13 cellular contexts compared by ENCODE assay signal in the genomic region with DNA sequence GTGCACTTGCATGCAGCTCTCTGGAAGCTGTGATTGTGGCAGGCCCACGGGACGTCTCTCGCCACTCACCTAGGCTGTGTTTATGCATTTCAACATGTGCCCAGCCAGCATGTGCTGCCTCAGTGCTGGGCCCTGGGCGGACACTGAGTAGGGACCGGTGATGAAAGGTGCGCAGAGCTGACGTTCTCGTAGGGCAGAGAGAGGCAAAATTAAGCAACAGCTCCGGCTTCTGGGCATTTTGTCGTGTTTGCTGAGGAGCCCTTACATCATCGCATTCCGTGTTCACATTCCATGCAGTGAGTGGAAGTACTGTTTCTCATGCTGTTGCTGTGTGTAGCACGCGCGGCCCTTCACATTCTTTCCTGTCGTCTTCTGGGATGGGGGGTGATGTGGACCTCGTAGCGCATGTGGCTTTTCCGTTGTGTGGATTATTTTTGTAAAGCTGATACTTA. TPM values are rescaled to one million over a fixed set of nuclear protein-coding genes. Genes with fewer than 3 reads are reported as not detected.
DNase-seq lines count a peak whose midpoint lies in the region; ATAC-seq and TF ChIP-seq lines count a peak whose summit lies in the region.
"Had no signal": no experiment of that assay in that cellular context is flagged by ENCODE, and none has a peak within 500 bp of the region (broad histone marks: within the 10 kb centered on the region; RNA-seq: fewer than 3 reads in every experiment).

No MANE protein-coding gene starts in this region.

- DNase-seq in AG08396 (ENCODE audit: low spot score) (peak; percentile 89), amniotic epithelial cell (ENCODE audit: low read depth) (peak; percentile 90), glomerular visceral epithelial cell (ENCODE audit: extremely low spot score) (peak; percentile 78), suprapubic skin (ENCODE audit: low spot score in 2 of 2) (no peak), NCI-H2081 treated with DMSO at 0.1 percent for 48 hours (lab: John Stamatoyannopoulos, UW) (no peak)
- DNase-seq: activated CD4-positive, alpha-beta T cell treated with anti-CD3 and anti-CD28 coated beads for 1 hour; activated gamma-delta T cell; MM.1S; NCI-H510A treated with DMSO at 0.1 percent for 48 hours had no signal

- TF ChIP-seq POLR2A in suprapubic skin (IDR thresholded peaks at IDR 0.05): no peak

- TF ChIP-seq CTCF in nephron (IDR thresholded peaks at IDR 0.05; ENCODE audit: unreplicated experiment in 3 of 3) (no peak), suprapubic skin (IDR thresholded peaks at IDR 0.05) (no peak)

- no peaks in the 10 kb centered on the region for H3K9me3 Mint-ChIP-seq in nephron

- no peak overlapping the region for H3K4me3 Mint-ChIP-seq in nephron

- no peaks in the 10 kb centered on the region for H3K27me3 ChIP-seq in suprapubic skin
- H3K27me3 ChIP-seq: BLaER1 had no signal

- no peaks in the 10 kb centered on the region for H3K27me3 Mint-ChIP-seq in nephron (ENCODE audit: low read depth)

- ATAC-seq in GM21529 (IDR thresholded peaks at IDR 0.05; ENCODE audit: unreplicated experiment) (no peak), HG02970 (IDR thresholded peaks at IDR 0.05; ENCODE audit: low FRiP score, unreplicated experiment) (no peak)

- H3K4me1 Mint-ChIP-seq in nephron: peaks cover 27% of the 10 kb centered on the region

- 80% methylated on average over 19 of the region's 19 CpGs for WGBS in suprapubic skin

- peaks cover 3% of the 10 kb centered on the region for H3K36me3 ChIP-seq in suprapubic skin

- H3K36me3 Mint-ChIP-seq in nephron (ENCODE audit: low read depth): no peaks in the 10 kb centered on the region

- no peaks in the 10 kb centered on the region for H3K4me1 ChIP-seq in suprapubic skin

- peak overlapping the region; percentile 37 to 69 (median 52) for H3K27ac Mint-ChIP-seq in nephron

- H3K4me3 ChIP-seq in suprapubic skin: no peak overlapping the region
- H3K4me3 ChIP-seq: BLaER1 had no signal

- TF ChIP-seq EP300 in suprapubic skin (IDR thresholded peaks at IDR 0.05): no peak

- no peak overlapping the region for H3K27ac ChIP-seq in suprapubic skin
- H3K27ac ChIP-seq: BLaER1 had no signal

- no peaks in the 10 kb centered on the region for H3K9me3 ChIP-seq in suprapubic skin
- H3K9me3 ChIP-seq: BLaER1 had no signal

RNA-seq across cellular contexts. Expression of gene PRF1, which starts 50.5 kb away (rescaled TPM):
- total RNA-seq in suprapubic skin: 1 to 10 TPM in 1 of 4 donors, under 1 TPM in 2, not detected in 1; 0.34 to 2.5 (median 0.70) TPM

Comparison
In these comparisons a context has a peak if more than half of its experiments do, and no peak if none do; other contexts are left out.
1. DNase-seq: peak in AG08396 (single experiment), amniotic epithelial cell (single experiment) and glomerular visceral epithelial cell (single experiment); none in suprapubic skin (0 of 2) and NCI-H2081 treated with DMSO at 0.1 percent for 48 hours (single experiment).